1 cellular context compared by ENCODE assay signal in genomic region chr2:21012557-21012937, GRCh38.
TF ChIP-seq lines count a peak whose summit lies in the region.

No MANE protein-coding gene starts in this region.

TF ChIP-seq in HepG2, 621 proteins besides CTCF, POLR2A, EP300 and RAD21 (continued from another document):
- TF ChIP-seq ZBED4 (CRISPR knock-in tag; IDR thresholded peaks at IDR 0.05; ENCODE audit: borderline replicate concordance) (no peak), TRAFD1 (CRISPR knock-in tag; IDR thresholded peaks at IDR 0.05; ENCODE audit: borderline replicate concordance) (no peak), ZSCAN25 (CRISPR knock-in tag; IDR thresholded peaks at IDR 0.05) (no peak), POGK (CRISPR knock-in tag; conservative IDR thresholded peaks at IDR 0.05) (0 out of 2 replicates have a peak, but pooled peaks have one; percentile 7), POLR2AphosphoS5 (IDR thresholded peaks at IDR 0.05; ENCODE audit: low read depth, low read length) (0 out of 2 replicates have a peak, but pooled peaks have one; percentile 1), SOX13 (IDR thresholded peaks at IDR 0.05) (no peak), SOX13 (CRISPR knock-in tag; conservative IDR thresholded peaks at IDR 0.05 in 1 of 2, IDR thresholded peaks at IDR 0.05 in 1 of 2) (peak in 1 of 2 experiments; percentile 76; a peak in 1 of 4 replicates), TOE1 (CRISPR knock-in tag; IDR thresholded peaks at IDR 0.05) (0 out of 2 replicates have a peak, but pooled peaks have one; percentile 19), NR2F1 (CRISPR knock-in tag; IDR thresholded peaks at IDR 0.05) (peak in 1 of 2 experiments; percentile 49; a peak in 1 of 4 replicates), CEBPG (CRISPR knock-in tag; IDR thresholded peaks at IDR 0.05) (peak; percentile 47; the same call in 1 of the 2 replicates), ZNF570 (CRISPR knock-in tag; IDR thresholded peaks at IDR 0.05; ENCODE audit: borderline replicate concordance) (no peak), NR2C2 (CRISPR knock-in tag; IDR thresholded peaks at IDR 0.05; ENCODE audit: borderline replicate concordance) (0 out of 2 replicates have a peak, but pooled peaks have one; percentile 28), RELA (CRISPR knock-in tag; IDR thresholded peaks at IDR 0.05) (no peak), POLR2AphosphoS2 (IDR thresholded peaks at IDR 0.05; ENCODE audit: low read depth, low read length) (peak; percentile 86; the same call in 1 of the 2 replicates), ZNF564 (CRISPR knock-in tag; IDR thresholded peaks at IDR 0.05) (0 out of 2 replicates have a peak, but pooled peaks have one; percentile 3), ZC3H13 (CRISPR knock-in tag; IDR thresholded peaks at IDR 0.05) (no peak), GATA4 (IDR thresholded peaks at IDR 0.05; ENCODE audit: borderline replicate concordance, low read depth) (no peak), SRSF4 (IDR thresholded peaks at IDR 0.05; ENCODE audit: low read depth, low read length, poor library complexity, severe bottlenecking) (peak; percentile 73), ZFP90 (CRISPR knock-in tag; IDR thresholded peaks at IDR 0.05; ENCODE audit: borderline replicate concordance) (no peak), ZBTB49 (CRISPR knock-in tag; IDR thresholded peaks at IDR 0.05; ENCODE audit: borderline replicate concordance) (no peak), KLF15 (CRISPR knock-in tag; IDR thresholded peaks at IDR 0.05; ENCODE audit: borderline replicate concordance) (no peak), ZNF34 (CRISPR knock-in tag; IDR thresholded peaks at IDR 0.05; ENCODE audit: borderline replicate concordance) (0 out of 2 replicates have a peak, but pooled peaks have one; percentile 65), FOSL2 (CRISPR knock-in tag; IDR thresholded peaks at IDR 0.05) (no peak), AGO2 (optimal IDR thresholded peaks at IDR 0.05; ENCODE audit: low read depth, low read length) (peak; percentile 52), CBFB (CRISPR knock-in tag; IDR thresholded peaks at IDR 0.05) (no peak), GTF2F1 (IDR thresholded peaks at IDR 0.05; ENCODE audit: low read length) (no peak)
- TF ChIP-seq, protein P1, sequence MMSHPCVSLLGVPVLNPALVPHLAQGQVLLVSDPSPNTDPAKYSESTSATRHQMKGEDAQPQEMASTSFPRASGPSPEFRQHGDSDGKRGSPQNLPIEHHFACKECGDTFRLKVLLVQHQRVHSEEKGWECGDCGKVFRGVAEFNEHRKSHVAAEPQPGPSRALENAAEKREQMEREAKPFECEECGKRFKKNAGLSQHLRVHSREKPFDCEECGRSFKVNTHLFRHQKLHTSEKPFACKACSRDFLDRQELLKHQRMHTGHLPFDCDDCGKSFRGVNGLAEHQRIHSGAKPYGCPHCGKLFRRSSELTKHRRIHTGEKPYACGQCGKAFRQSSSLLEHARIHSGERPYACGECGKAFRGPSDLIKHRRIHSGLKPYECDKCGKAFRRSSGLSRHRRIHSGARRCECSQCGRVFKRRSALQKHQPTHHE (CRISPR knock-in tag; IDR thresholded peaks at IDR 0.05; ENCODE audit: borderline replicate concordance) = no peak
TF ChIP-seq in HepG2: peak in this region for 17.
